23 cellular contexts compared by ENCODE assay signal in the genomic region with DNA sequence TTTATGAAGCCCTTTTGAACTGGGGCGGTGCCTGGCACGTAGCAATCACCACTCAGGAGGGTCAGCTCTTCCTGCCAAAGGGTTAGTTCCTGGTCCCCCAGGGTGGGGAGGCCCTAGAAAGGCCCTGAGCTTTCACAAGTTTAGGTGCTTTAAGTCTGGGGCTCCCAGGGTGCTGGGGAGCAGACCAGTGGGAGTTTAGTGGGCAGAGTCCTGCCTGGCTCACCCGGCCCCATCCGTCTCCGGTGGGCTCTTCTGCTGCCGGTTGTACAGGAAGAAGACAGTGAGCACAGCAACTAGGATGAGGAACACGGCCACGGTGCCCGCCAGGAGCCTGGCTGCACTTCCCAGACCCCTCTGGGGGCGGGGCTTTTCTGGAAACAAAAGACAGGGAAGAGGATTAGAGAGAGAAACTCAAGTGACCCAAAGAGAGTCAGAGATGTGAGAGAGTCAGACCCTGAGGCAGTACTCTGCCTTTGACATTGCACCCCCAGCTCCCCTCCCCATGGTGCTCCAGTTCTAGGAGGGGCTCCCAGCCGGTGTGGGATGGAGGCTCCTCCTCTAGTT.
"Had no signal": no experiment of that assay in that cellular context is flagged by ENCODE, and none has a peak within 500 bp of the region (broad histone marks: within the 10 kb centered on the region; RNA-seq: fewer than 3 reads in every experiment).

No MANE protein-coding gene starts in this region.

- H3K27me3 ChIP-seq: colonic mucosa, hepatocyte, right atrium auricular region, tibial nerve, upper lobe of left lung had no signal

- H3K4me1 Mint-ChIP-seq: memory B cell; natural killer cell; stimulated activated memory B cell treated with anti-CD40 and anti-IgM and Interleukin-4, amounts not matched to agents 10 μg/mL and 1 μg/mL and 100 μg/mL, for 72 hours had no signal

- H3K27ac Mint-ChIP-seq: dendritic cell treated with granulocyte-macrophage colony-stimulating factor and Interleukin-4, amounts not matched to agents 40 ng/mL and 50 ng/mL, for 4 days; memory B cell; natural killer cell; stimulated activated memory B cell treated with anti-CD40 and anti-IgM and Interleukin-4, amounts not matched to agents 10 μg/mL and 1 μg/mL and 100 μg/mL, for 72 hours had no signal

- H3K9me3 ChIP-seq: colonic mucosa, esophagus muscularis mucosa, gastroesophageal sphincter, heart left ventricle, prostate gland, right atrium auricular region, thoracic aorta, tibial nerve, upper lobe of left lung had no signal

- H3K9me3 Mint-ChIP-seq: dendritic cell treated with granulocyte-macrophage colony-stimulating factor and Interleukin-4, amounts not matched to agents 40 ng/mL and 50 ng/mL, for 4 days; memory B cell; natural killer cell; stimulated activated memory B cell treated with anti-CD40 and anti-IgM and Interleukin-4, amounts not matched to agents 10 μg/mL and 1 μg/mL and 100 μg/mL, for 72 hours had no signal

- H3K36me3 Mint-ChIP-seq: memory B cell; natural killer cell; stimulated activated memory B cell treated with anti-CD40 and anti-IgM and Interleukin-4, amounts not matched to agents 10 μg/mL and 1 μg/mL and 100 μg/mL, for 72 hours had no signal

- H2AFZ ChIP-seq: hepatocyte had no signal

- H3K79me2 ChIP-seq: hepatocyte had no signal

- H3K27ac ChIP-seq: colonic mucosa, esophagus muscularis mucosa, foreskin keratinocyte, gastroesophageal sphincter, heart left ventricle, hepatocyte, prostate gland, right atrium auricular region, thoracic aorta, tibial nerve, upper lobe of left lung had no signal

- H3K4me1 ChIP-seq: colonic mucosa, esophagus muscularis mucosa, foreskin keratinocyte, gastroesophageal sphincter, heart left ventricle, prostate gland, right atrium auricular region, tibial nerve, upper lobe of left lung had no signal

- H3K4me2 ChIP-seq: hepatocyte had no signal

- H3K4me3 Mint-ChIP-seq: dendritic cell treated with granulocyte-macrophage colony-stimulating factor and Interleukin-4, amounts not matched to agents 40 ng/mL and 50 ng/mL, for 4 days; memory B cell; natural killer cell; stimulated activated memory B cell treated with anti-CD40 and anti-IgM and Interleukin-4, amounts not matched to agents 10 μg/mL and 1 μg/mL and 100 μg/mL, for 72 hours had no signal

- H3K4me3 ChIP-seq: colonic mucosa, esophagus muscularis mucosa, gastroesophageal sphincter, heart left ventricle, hepatocyte, lung, prostate gland, right atrium auricular region, thoracic aorta, tibial nerve, upper lobe of left lung had no signal

- H3K36me3 ChIP-seq: colonic mucosa, esophagus muscularis mucosa, gastroesophageal sphincter, heart left ventricle, prostate gland, right atrium auricular region, thoracic aorta, tibial nerve, upper lobe of left lung had no signal

- ATAC-seq: foreskin keratinocyte; gastroesophageal sphincter; heart left ventricle; left lobe of liver; natural killer cell; sciatic nerve; stimulated activated memory B cell treated with anti-CD40 and anti-IgM and Interleukin-4, amounts not matched to agents 10 μg/mL and 1 μg/mL and 100 μg/mL, for 72 hours; stimulated activated naive CD8-positive, alpha-beta T cell treated with anti-CD3 and anti-CD28 coated beads, Interleukin-15, Interleukin-2, amounts not matched to agents 100 U/mL and 50 U/mL, for 24 hours had no signal

- DNase-seq: colonic mucosa; effector memory CD4-positive, alpha-beta T cell; foreskin keratinocyte; kidney; natural killer cell; stimulated activated CD4-positive, alpha-beta T cell treated with anti-CD3 and anti-CD28 coated beads, Interleukin-4, amount 100 ng/mL, for 4 hours; stimulated activated naive CD8-positive, alpha-beta T cell treated with anti-CD3 and anti-CD28 coated beads, Interleukin-15, Interleukin-2, amounts not matched to agents 100 U/mL and 50 U/mL, for 24 hours; substantia nigra; upper lobe of left lung had no signal
